9 cellular contexts compared by ENCODE assay signal in genomic region chr14:101665478-101666078, GRCh38.
DNase-seq lines count a peak whose midpoint lies in the region; ATAC-seq, FAIRE-seq and TF ChIP-seq lines count a peak whose summit lies in the region.
"Had no signal": no experiment of that assay in that cellular context is flagged by ENCODE, and none has a peak within 500 bp of the region (broad histone marks: within the 10 kb centered on the region; RNA-seq: fewer than 3 reads in every experiment).

No MANE protein-coding gene starts in this region.

- H4K20me1 ChIP-seq in DOHH2 (ENCODE audit: control insufficient read depth, insufficient read depth, low read depth, low read length), result no peaks in the 10 kb centered on the region

- intact Hi-C loops in body of pancreas (cut with DNase I), result no loop called here

- H3K9me3 ChIP-seq in DOHH2 (ENCODE audit: control insufficient read depth, insufficient read depth, low read length) (no peaks in the 10 kb centered on the region), Peyer's patch (peaks cover 0 to 11% (median 0%) of the 10 kb centered on the region in 4 donors), body of pancreas (no peaks in the 10 kb centered on the region)

- H3K4me3 ChIP-seq in DOHH2 (ENCODE audit: low read length) (no peak overlapping the region), Peyer's patch (no peak overlapping the region), body of pancreas (no peak overlapping the region)
- H3K4me3 ChIP-seq: skin epidermis had no signal

- ATAC-seq in body of pancreas, result no peak
- no peak for ATAC-seq in GM21390 (IDR thresholded peaks at IDR 0.05; ENCODE audit: unreplicated experiment)
- no peak for ATAC-seq in HG02763 (IDR thresholded peaks at IDR 0.05; ENCODE audit: unreplicated experiment)

- H3K9me2 ChIP-seq in DOHH2 (replicated peaks; ENCODE audit: control insufficient read depth, low read length), result no peaks in the 10 kb centered on the region

- H3K4me1 ChIP-seq in DOHH2 (ENCODE audit: control insufficient read depth, low read length), result no peaks in the 10 kb centered on the region
- H3K4me1 ChIP-seq in Peyer's patch, result no peaks in the 10 kb centered on the region
- H3K4me1 ChIP-seq in body of pancreas, result no peaks in the 10 kb centered on the region

- no peak overlapping the region for H3K27ac ChIP-seq in DOHH2 (ENCODE audit: low read depth, low read length)
- H3K27ac ChIP-seq in Peyer's patch, result no peak overlapping the region
- H3K27ac ChIP-seq in body of pancreas, result no peak overlapping the region
- H3K27ac ChIP-seq: skin epidermis had no signal

- H3K36me3 ChIP-seq in DOHH2 (ENCODE audit: control insufficient read depth, low read length) (no peaks in the 10 kb centered on the region), Peyer's patch (no peaks in the 10 kb centered on the region), body of pancreas (replicated peaks in 1 of 2; ENCODE audit: insufficient read depth in 1 of 2, low read depth in 2 of 2) (no peaks in the 10 kb centered on the region)

- no peaks in the 10 kb centered on the region for H3K79me2 ChIP-seq in DOHH2 (ENCODE audit: control insufficient read depth, low read length)

- TF ChIP-seq CTCF in DOHH2 (IDR thresholded peaks at IDR 0.05; ENCODE audit: low read depth, low read length, poor library complexity, severe bottlenecking), result peak; percentile 69
- peak in 4 of 6 experiments; percentile 21 to 54 (median 48) for TF ChIP-seq CTCF in Peyer's patch (IDR thresholded peaks at IDR 0.05)
- TF ChIP-seq CTCF in body of pancreas (IDR thresholded peaks at IDR 0.05), result peak in 5 of 7 experiments; percentile 15 to 46 (median 29)

- TF ChIP-seq POLR2A in Peyer's patch (IDR thresholded peaks at IDR 0.05) (no peak), body of pancreas (IDR thresholded peaks at IDR 0.05) (no peak)

- FAIRE-seq in HTR-8/SVneo (lab: Jason Lieb, UNC), result peak; percentile 67

- 35 to 45% methylated on average over 3 of the region's 3 CpGs for WGBS in body of pancreas, 2 donors

- peak; percentile 67 for DNase-seq in HTR-8/SVneo (ENCODE audit: insufficient read length, low spot score)
- peak in 1 of 3 donors; percentile 49 for DNase-seq in Peyer's patch
- peak in 3 of 4 donors; percentile 23 to 38 (median 25) for DNase-seq in body of pancreas
- DNase-seq in lung microvascular endothelial cell (ENCODE audit: low read depth in 2 of 2), result peak; percentile 38 to 42
- DNase-seq in midbrain (lab: John Stamatoyannopoulos, UW), result no peak

- no peak overlapping the region for H3K4me2 ChIP-seq in DOHH2 (ENCODE audit: low read length)

- peaks cover 19% of the 10 kb centered on the region for H3K27me3 ChIP-seq in DOHH2 (ENCODE audit: control insufficient read depth, low read length)
- no peaks in the 10 kb centered on the region for H3K27me3 ChIP-seq in Peyer's patch
- peaks cover 0 to 7% of the 10 kb centered on the region in 2 donors for H3K27me3 ChIP-seq in body of pancreas

- H3F3A ChIP-seq in DOHH2 (ENCODE audit: control insufficient read depth, insufficient read depth), result no peaks in the 10 kb centered on the region
